In genomic region chr11:210803-211180, GRCh38 we compare ENCODE assay signal across 13 cellular contexts. TPM values are rescaled to one million over a fixed set of nuclear protein-coding genes. Genes with fewer than 3 reads are reported as not detected.
DNase-seq lines count a peak whose midpoint lies in the region; ATAC-seq, FAIRE-seq and TF ChIP-seq lines count a peak whose summit lies in the region.
"Had no signal": no experiment of that assay in that cellular context is flagged by ENCODE, and none has a peak within 500 bp of the region (broad histone marks: within the 10 kb centered on the region; RNA-seq: fewer than 3 reads in every experiment).

No MANE protein-coding gene starts in this region.

- WGBS in testis, 2 donors, result 90 to 96% methylated on average over 5 of the region's 5 CpGs

- TF ChIP-seq CTCF in AG04449 (IDR thresholded peaks at IDR 0.05; ENCODE audit: insufficient read depth, low read length, missing control alignments) (no peak), Panc1 (IDR thresholded peaks at IDR 0.05) (no peak), kidney (IDR thresholded peaks at IDR 0.05; ENCODE audit: borderline replicate concordance, extremely low read depth, insufficient read depth) (no peak), testis (IDR thresholded peaks at IDR 0.05) (no peak)

- H3K27me3 ChIP-seq in Panc1 (ENCODE audit: control insufficient read depth, insufficient read depth, low read length) (no peaks in the 10 kb centered on the region), testis (no peaks in the 10 kb centered on the region)

- peak overlapping the region; percentile 100 for H3K27ac ChIP-seq in Panc1 (ENCODE audit: low read length)
- H3K27ac ChIP-seq in kidney (ENCODE audit: low read depth in 2 of 2, low read length in 2 of 2), result no peak overlapping the region
- no peak overlapping the region for H3K27ac ChIP-seq in testis

- no peaks in the 10 kb centered on the region for H3K9me3 ChIP-seq in Panc1 (ENCODE audit: control insufficient read depth, insufficient read depth, low read depth, low read length)
- H3K9me3 ChIP-seq in kidney (ENCODE audit: control insufficient read depth in 1 of 2, low read length in 2 of 2), result no peaks in the 10 kb centered on the region
- H3K9me3 ChIP-seq in testis, result no peaks in the 10 kb centered on the region

- no peak for DNase-seq in AG04449 (ENCODE audit: low read depth, low spot score)
- no peak for DNase-seq in Panc1 (ENCODE audit: low read depth, low spot score)
- peak; percentile 47 for DNase-seq in kidney
- no peak for DNase-seq in stimulated activated CD4-positive, alpha-beta T cell treated with anti-CD3 and anti-CD28 coated beads, Interleukin-1b, Interleukin-23, amount 100 ng/mL, for 48 hours
- DNase-seq in testis, result no peak
- no peak for DNase-seq in NCI-H1694 (lab: John Stamatoyannopoulos, UW)
- DNase-seq: activated CD4-positive, CD25-positive, alpha-beta regulatory T cell treated with anti-CD3 and anti-CD28 coated beads, Interleukin-2, amount 50 U/mL, for 72 hours; DMS153; NCI-H524 had no signal

- peaks cover 38% of the 10 kb centered on the region for H3K36me3 ChIP-seq in Panc1 (ENCODE audit: control insufficient read depth, insufficient read depth, low read length)
- H3K36me3 ChIP-seq in kidney (ENCODE audit: control insufficient read depth in 1 of 2, insufficient read depth in 2 of 2, low read length in 2 of 2), result peaks cover 41 to 52% of the 10 kb centered on the region in 2 donors
- H3K36me3 ChIP-seq in testis (ENCODE audit: low read depth, missing control alignments), result no peaks in the 10 kb centered on the region

- POLR2A ChIA-PET in AG04449 (lab: Yijun Ruan, JAX), result no interaction called here
- POLR2A ChIA-PET in Panc1 (lab: Charles Lee), result no interaction called here

- H3K4me3 ChIP-seq in AG04449 (ENCODE audit: low read depth, low read length) (peak overlapping the region; percentile 96), Panc1 (ENCODE audit: low read depth in 2 of 2, low read length in 2 of 2) (peak overlapping the region in 1 of 2 experiments; percentile 100; a peak in 2 of 4 replicates), kidney (ENCODE audit: low read length in 2 of 2) (no peak overlapping the region), testis (no peak overlapping the region)

- FAIRE-seq in kidney (lab: Jason Lieb, UNC), result no peak
- FAIRE-seq: colon, HTR-8/SVneo had no signal

- in situ Hi-C loops in Panc1 (cut with HindIII; ENCODE audit: low pct_unique_long_range_greater_than_20kb, low sequenced_read_pairs), result no loop called here

- no peak for TF ChIP-seq POLR2A in testis (IDR thresholded peaks at IDR 0.05)

- CTCF ChIA-PET in AG04449 (lab: Yijun Ruan, JAX) (interaction anchor here (1.4 to 2.9 kb wide), 2 partner anchors 20 to 152 kb away, joined by 3 to 7 read pairs; no protein-coding TSS in a partner anchor), Panc1 (lab: Charles Lee) (no interaction called here)

- no TSS peak for BruUV-seq in Panc1 (replicated peaks; lab: Mats Ljungman, UMichigan)

- peak overlapping the region in 1 of 2 donors; percentile 10 for H3K9ac ChIP-seq in kidney (ENCODE audit: low read length in 2 of 2)

- intact Hi-C loops in Panc1 (cut with micrococcal nuclease; ENCODE audit: unreplicated experiment), result loop anchor here (10.0 kb wide), 1 partner anchor 144 kb away; no protein-coding TSS in a partner anchor
- intact Hi-C loops in kidney (cut with DNase I), result no loop called here
- intact Hi-C loops in testis (cut with DNase I; ENCODE audit: low total_unique reads), result no loop called here

- no peak for ATAC-seq in Panc1
- ATAC-seq: right cardiac atrium had no signal

- peaks cover 28% of the 10 kb centered on the region for H3K4me1 ChIP-seq in Panc1 (ENCODE audit: control insufficient read depth, insufficient read depth, low read length)
- H3K4me1 ChIP-seq in kidney (ENCODE audit: control insufficient read depth in 1 of 2, insufficient read depth in 1 of 2, low read depth in 1 of 2, low read length in 2 of 2), result peaks cover 10 to 30% of the 10 kb centered on the region in 2 donors
- peaks cover 19% of the 10 kb centered on the region for H3K4me1 ChIP-seq in testis

RNA-seq across cellular contexts. Expression of gene RIC8A, which starts 3.3 kb away (rescaled TPM):
- total RNA-seq in Panc1 (2021; ENCODE audit: unreplicated experiment), result 264 TPM
- 259 TPM for polyA plus RNA-seq in Panc1 (2012; ENCODE audit: insufficient read length)
- total RNA-seq in kidney, result 92.1 TPM
- polyA plus RNA-seq in kidney (ENCODE audit: insufficient read depth, low read depth, low replicate concordance), result 52.3 TPM
- 100 to 1,000 TPM; 104 to 108 TPM for total RNA-seq in testis
- polyA plus RNA-seq in testis (ENCODE audit: insufficient read depth, low read depth, low replicate concordance), result 132 TPM

RNA-seq across cellular contexts. Expression of gene BET1L, which starts 3.6 kb away (rescaled TPM):
- total RNA-seq in Panc1 (2021; ENCODE audit: unreplicated experiment), result 89.0 TPM
- 78.9 TPM for polyA plus RNA-seq in Panc1 (2012; ENCODE audit: insufficient read length)
- total RNA-seq in kidney, result 56.5 TPM
- polyA plus RNA-seq in kidney (ENCODE audit: insufficient read depth, low read depth, low replicate concordance), result 43.9 TPM
- total RNA-seq in testis, result 10 to 100 TPM; 43.7 to 47.5 TPM
- polyA plus RNA-seq in testis (ENCODE audit: insufficient read depth, low read depth, low replicate concordance), result 79.9 TPM

RNA-seq across cellular contexts. Expression of gene SCGB1C1, which starts 17.9 kb away (rescaled TPM):
- total RNA-seq in Panc1 (2021; ENCODE audit: unreplicated experiment), result not detected
- not detected for polyA plus RNA-seq in Panc1 (2012; ENCODE audit: insufficient read length)
- not detected for total RNA-seq in kidney
- not detected for polyA plus RNA-seq in kidney (ENCODE audit: insufficient read depth, low read depth, low replicate concordance)
- not detected for total RNA-seq in testis
- polyA plus RNA-seq in testis (ENCODE audit: insufficient read depth, low read depth, low replicate concordance), result not detected
- total RNA-seq: right cardiac atrium, subcutaneous adipose tissue had no signal
- polyA plus RNA-seq: right cardiac atrium had no signal

RNA-seq across cellular contexts. Expression of gene SIRT3, which starts 25.4 kb away (rescaled TPM):
- 37.5 TPM for total RNA-seq in Panc1 (2021; ENCODE audit: unreplicated experiment)
- polyA plus RNA-seq in Panc1 (2012; ENCODE audit: insufficient read length), result 56.2 TPM
- total RNA-seq in kidney, result 28.3 TPM
- 28.7 TPM for polyA plus RNA-seq in kidney (ENCODE audit: insufficient read depth, low read depth, low replicate concordance)
- 10 to 100 TPM; 31.7 to 43.6 TPM for total RNA-seq in testis
- 57.0 TPM for polyA plus RNA-seq in testis (ENCODE audit: insufficient read depth, low read depth, low replicate concordance)

RNA-seq across cellular contexts. Expression of gene PSMD13, which starts 26.0 kb away (rescaled TPM):
- total RNA-seq in Panc1 (2021; ENCODE audit: unreplicated experiment) (271 TPM), kidney (87.7 TPM), testis (100 to 1,000 TPM; 128 to 180 TPM)
- polyA plus RNA-seq in Panc1 (2012; ENCODE audit: insufficient read length), result 202 TPM
- polyA plus RNA-seq in kidney (ENCODE audit: insufficient read depth, low read depth, low replicate concordance) (115 TPM), testis (ENCODE audit: insufficient read depth, low read depth, low replicate concordance) (133 TPM)
